Comparison of ENCODE assay signal across 35 cellular contexts in genomic region chr12:42336286-42336685, GRCh38. TPM values are rescaled to one million over a fixed set of nuclear protein-coding genes. Genes with fewer than 3 reads are reported as not detected.
A peak's percentile ranks its signal among the peaks of the same experiment; 100 is the strongest.
DNase-seq lines count a peak whose midpoint lies in the region; ATAC-seq and TF ChIP-seq lines count a peak whose summit lies in the region.
"Had no signal": no experiment of that assay in that cellular context is flagged by ENCODE, and none has a peak within 500 bp of the region (broad histone marks: within the 10 kb centered on the region; RNA-seq: fewer than 3 reads in every experiment).

No MANE protein-coding gene starts in this region.

- in situ Hi-C loops in G401 (cut with HindIII; ENCODE audit: low sequenced_read_pairs): no loop called here

- no peak overlapping the region for H3K27ac Mint-ChIP-seq in osteocyte (ENCODE audit: unreplicated experiment)
- H3K27ac Mint-ChIP-seq in endodermal cell: no peak overlapping the region
- H3K27ac Mint-ChIP-seq: B cell; CD4-positive, alpha-beta memory T cell; CD4-positive, alpha-beta T cell; CD4-positive, CD25-positive, alpha-beta regulatory T cell; CD8-positive, alpha-beta memory T cell; CD8-positive, alpha-beta T cell had no signal

- CTCF ChIA-PET in OCI-LY7 (lab: Charles Lee; ENCODE audit: unreplicated experiment): no interaction called here

- H3K9me2 ChIP-seq in OCI-LY7 (ENCODE audit: insufficient read depth, low read length): no peaks in the 10 kb centered on the region

- H3K27ac ChIP-seq in OCI-LY7 (ENCODE audit: low read depth, low read length, poor library complexity, severe bottlenecking) (no peak overlapping the region), heart left ventricle (no peak overlapping the region), endodermal cell (ENCODE audit: low read depth, low read length) (no peak overlapping the region)
- H3K27ac ChIP-seq: 22Rv1; A549; BLaER1; BLaER1 treated with 17β-estradiol and CSF1 and Interleukin-3, amounts not matched to agents 10 nM and 100 nM; C4-2B had no signal

- H4K20me1 ChIP-seq in OCI-LY7 (ENCODE audit: insufficient read depth, low read length): peaks cover 34% of the 10 kb centered on the region

- POLR2A ChIA-PET in OCI-LY7 (lab: Charles Lee): interaction anchor here (1.0 to 2.0 kb wide), 4 partner anchors 9 to 194 kb away, joined by 3 to 13 read pairs (median 4); no protein-coding TSS in a partner anchor

- H3K4me3 Mint-ChIP-seq in osteocyte (ENCODE audit: unreplicated experiment) (no peak overlapping the region), endodermal cell (no peak overlapping the region)
- H3K4me3 Mint-ChIP-seq: B cell; CD14-positive monocyte; CD4-positive, alpha-beta memory T cell; CD4-positive, alpha-beta T cell; CD4-positive, CD25-positive, alpha-beta regulatory T cell; CD8-positive, alpha-beta memory T cell; CD8-positive, alpha-beta T cell had no signal

- H3K79me2 ChIP-seq in OCI-LY7 (ENCODE audit: insufficient read depth, low read depth, low read length): peaks cover 83% of the 10 kb centered on the region

- H3K36me3 Mint-ChIP-seq in osteocyte (ENCODE audit: unreplicated experiment) (peaks cover 18% of the 10 kb centered on the region), endodermal cell (ENCODE audit: low read depth) (peaks cover 22% of the 10 kb centered on the region)

- H3K9ac ChIP-seq in endodermal cell (ENCODE audit: extremely low read depth, low read length, poor library complexity, severe bottlenecking): no peak overlapping the region
- H3K9ac ChIP-seq: BLaER1; BLaER1 treated with 17β-estradiol and CSF1 and Interleukin-3, amounts not matched to agents 10 nM and 100 nM had no signal

- peaks cover 70% of the 10 kb centered on the region for H3K36me3 ChIP-seq in OCI-LY7 (ENCODE audit: insufficient read depth, low read length)
- H3K36me3 ChIP-seq in heart left ventricle: peaks cover 0 to 35% (median 18%) of the 10 kb centered on the region in 9 donors
- H3K36me3 ChIP-seq in endodermal cell (ENCODE audit: control insufficient read depth, insufficient read depth, low read length): peaks cover 27% of the 10 kb centered on the region

- peak; percentile 32 for DNase-seq in ELF-1 (ENCODE audit: low read depth, low spot score)
- peak; percentile 29 for DNase-seq in G401 (ENCODE audit: low spot score)
- DNase-seq in OCI-LY7 (ENCODE audit: low spot score): no peak
- DNase-seq in islet precursor cell: peak; percentile 88
- DNase-seq in heart left ventricle: no peak
- DNase-seq in osteocyte (ENCODE audit: extremely low spot score, unreplicated experiment): no peak
- no peak for DNase-seq in endodermal cell
- DNase-seq: 8988T; ACHN; AML-193; BE2C; C1 segment of cervical spinal cord; Caco-2; Calu3; CD4-positive, alpha-beta memory T cell; CD4-positive, alpha-beta T cell; CD4-positive, CD25-positive, alpha-beta regulatory T cell; CD8-positive, alpha-beta memory T cell; CD8-positive, alpha-beta T cell; COR-L47; DMS 273 treated with DMSO at 0.1 percent for 48 hours; DMS153; DMS53; DMS79; DMS79 treated with DMSO at 0.1 percent for 48 hours; DND-41; EL had no signal

- no peak for TF ChIP-seq POLR2A in heart left ventricle (IDR thresholded peaks at IDR 0.05)

- 37 to 54% (median 43%) methylated on average over 1 of the region's 1 CpG for WGBS in heart left ventricle, 4 donors
- WGBS in endodermal cell (ENCODE audit: insufficient coverage in 1 of 2, insufficient read length in 1 of 2), 2 experiments: 100% methylated on average over 1 of the region's 1 CpG

- intact Hi-C loops in OCI-LY7 (cut with micrococcal nuclease; ENCODE audit: unreplicated experiment): no loop called here
- intact Hi-C loops in heart left ventricle (cut with DNase I): loop anchor here in 2 of 10 donors (10.0 kb wide), 2 partner anchors 129 to 1061 kb away; no protein-coding TSS in a partner anchor

- ATAC-seq in heart left ventricle (no peak), HG03342 (IDR thresholded peaks at IDR 0.05; ENCODE audit: unreplicated experiment) (no peak)
- ATAC-seq: A549; CD8-positive, alpha-beta T cell had no signal

- TF ChIP-seq CTCF in OCI-LY7 (conservative IDR thresholded peaks at IDR 0.05; ENCODE audit: low read length) (no peak), heart left ventricle (IDR thresholded peaks at IDR 0.05) (no peak), osteocyte (IDR thresholded peaks at IDR 0.05) (no peak), endodermal cell (conservative IDR thresholded peaks at IDR 0.05) (no peak)

- no peaks in the 10 kb centered on the region for H3K9me3 Mint-ChIP-seq in osteocyte (ENCODE audit: unreplicated experiment)
- no peaks in the 10 kb centered on the region for H3K9me3 Mint-ChIP-seq in endodermal cell
- H3K9me3 Mint-ChIP-seq: CD14-positive monocyte; CD4-positive, alpha-beta memory T cell; CD4-positive, alpha-beta T cell; CD4-positive, CD25-positive, alpha-beta regulatory T cell; CD8-positive, alpha-beta memory T cell; CD8-positive, alpha-beta T cell had no signal

- H3K4me2 ChIP-seq in OCI-LY7 (ENCODE audit: low read length): no peak overlapping the region
- H3K4me2 ChIP-seq: A549, BLaER1 had no signal

- H2AFZ ChIP-seq in OCI-LY7 (ENCODE audit: low read length): no peak overlapping the region

- H3K27me3 ChIP-seq in heart left ventricle (no peaks in the 10 kb centered on the region), endodermal cell (ENCODE audit: control insufficient read depth, insufficient read depth, low read length, poor library complexity, severe bottlenecking) (no peaks in the 10 kb centered on the region)
- H3K27me3 ChIP-seq: BE2C; BLaER1; BLaER1 treated with 17β-estradiol and CSF1 and Interleukin-3, amounts not matched to agents 10 nM and 100 nM had no signal

- no peak overlapping the region for H3K4me3 ChIP-seq in OCI-LY7 (ENCODE audit: low read depth, low read length, poor library complexity, severe bottlenecking)
- H3K4me3 ChIP-seq in heart left ventricle: no peak overlapping the region
- no peak overlapping the region for H3K4me3 ChIP-seq in endodermal cell (ENCODE audit: low read length)
- H3K4me3 ChIP-seq: A549; BLaER1; BLaER1 treated with 17β-estradiol and CSF1 and Interleukin-3, amounts not matched to agents 10 nM and 100 nM had no signal

- H3K27me3 Mint-ChIP-seq in osteocyte (ENCODE audit: unreplicated experiment) (no peaks in the 10 kb centered on the region), endodermal cell (ENCODE audit: insufficient read depth) (no peaks in the 10 kb centered on the region)
- H3K27me3 Mint-ChIP-seq: B cell; CD4-positive, alpha-beta memory T cell; CD4-positive, alpha-beta T cell; CD4-positive, CD25-positive, alpha-beta regulatory T cell; CD8-positive, alpha-beta memory T cell had no signal

- H3K4me1 ChIP-seq in OCI-LY7 (ENCODE audit: insufficient read depth, low read length, poor library complexity, severe bottlenecking) (peaks cover 13% of the 10 kb centered on the region), heart left ventricle (peaks cover 0 to 10% (median 3%) of the 10 kb centered on the region in 12 donors), endodermal cell (ENCODE audit: control insufficient read depth, insufficient read depth, low read length) (no peaks in the 10 kb centered on the region)
- H3K4me1 ChIP-seq: Caco-2 had no signal

- H3K4me1 Mint-ChIP-seq in osteocyte (ENCODE audit: unreplicated experiment): peaks cover 3% of the 10 kb centered on the region
- peaks cover 3% of the 10 kb centered on the region for H3K4me1 Mint-ChIP-seq in endodermal cell

- TSS peak; percentile 1 for BruUV-seq in OCI-LY7 (replicated peaks; lab: Mats Ljungman, UMichigan)

- H3K9me3 ChIP-seq in OCI-LY7 (ENCODE audit: low read length) (no peaks in the 10 kb centered on the region), heart left ventricle (no peaks in the 10 kb centered on the region), endodermal cell (ENCODE audit: control insufficient read depth, low read length) (no peaks in the 10 kb centered on the region)
- H3K9me3 ChIP-seq: A549; BE2C; BLaER1; BLaER1 treated with 17β-estradiol and CSF1 and Interleukin-3, amounts not matched to agents 10 nM and 100 nM; Caco-2 had no signal

RNA-seq across cellular contexts. Expression of gene PPHLN1, which starts 10.3 kb away (rescaled TPM):
- total RNA-seq in G401 (2014; rRNA removed; shearing (Covaris generic)): 24.9 and 34.1 TPM in 2 replicates
- total RNA-seq in OCI-LY7 (2014; rRNA removed; shearing (Covaris generic)): 97.6 and 115 TPM in 2 replicates
- 90.2 and 95.3 TPM in 2 replicates for total RNA-seq in OCI-LY7 (2022)
- 10 to 100 TPM; 25.5 to 41.1 (median 35.6) TPM for total RNA-seq in heart left ventricle
- polyA plus RNA-seq in heart left ventricle: 10 to 100 TPM; 21.4 to 35.6 TPM
- 56.6 and 60.7 TPM in 2 replicates for total RNA-seq in osteocyte
- 10 to 100 TPM; 66.6 to 77.6 TPM for total RNA-seq in endodermal cell
- 75.5 TPM for polyA plus RNA-seq in endodermal cell (2013, experiment 1 of 2)
- polyA plus RNA-seq in endodermal cell (2013, experiment 2 of 2): 71.9 TPM

RNA-seq across cellular contexts. Expression of gene ZCRB1, which starts 10.4 kb away (rescaled TPM):
- total RNA-seq in G401 (2014; rRNA removed; shearing (Covaris generic)): 52.4 and 98.1 TPM in 2 replicates
- total RNA-seq in OCI-LY7 (2014; rRNA removed; shearing (Covaris generic)): 25.7 and 29.7 TPM in 2 replicates
- 56.0 and 68.5 TPM in 2 replicates for total RNA-seq in OCI-LY7 (2022)
- 10 to 100 TPM; 30.8 to 69.0 (median 56.2) TPM for total RNA-seq in heart left ventricle
- polyA plus RNA-seq in heart left ventricle: 10 to 100 TPM; 28.1 to 41.2 TPM
- 65.7 and 76.7 TPM in 2 replicates for total RNA-seq in osteocyte
- 10 to 100 TPM; 61.1 to 78.4 TPM for total RNA-seq in endodermal cell
- polyA plus RNA-seq in endodermal cell (2013, experiment 1 of 2): 71.1 TPM
- 77.3 TPM for polyA plus RNA-seq in endodermal cell (2013, experiment 2 of 2)

Comparison
In these comparisons a context has a peak if more than half of its experiments do, and no peak if none do; other contexts are left out.
1. DNase-seq: peak in ELF-1 (single experiment), G401 (single experiment) and islet precursor cell (single experiment); none in OCI-LY7 (single experiment), heart left ventricle (0 of 5), osteocyte (single experiment) and endodermal cell (single experiment).